11 cellular contexts compared by ENCODE assay signal in genomic region chr2:120740765-120741513, GRCh38. TPM values are rescaled to one million over a fixed set of nuclear protein-coding genes. Genes with fewer than 3 reads are reported as not detected.
DNase-seq lines count a peak whose midpoint lies in the region; ATAC-seq, FAIRE-seq and TF ChIP-seq lines count a peak whose summit lies in the region.
"Had no signal": no experiment of that assay in that cellular context is flagged by ENCODE, and none has a peak within 500 bp of the region (broad histone marks: within the 10 kb centered on the region; RNA-seq: fewer than 3 reads in every experiment).

No MANE protein-coding gene starts in this region.

- ATAC-seq in A549, result peak; percentile 44 to 54
- no peak for ATAC-seq in HG03457 (IDR thresholded peaks at IDR 0.05; ENCODE audit: unreplicated experiment)
- ATAC-seq in HG02623 (IDR thresholded peaks at IDR 0.05; ENCODE audit: unreplicated experiment), result no peak

- CTCF ChIA-PET in A549 (lab: Yijun Ruan, JAX), result interaction anchor here (0.5 to 0.7 kb wide), 2 partner anchors 12 to 1670 kb away, joined by 3 to 5 read pairs; no protein-coding TSS in a partner anchor

- H3K4me1 ChIP-seq in A549, result peaks cover 47% of the 10 kb centered on the region
- H3K4me1 ChIP-seq in endodermal cell (ENCODE audit: control insufficient read depth, insufficient read depth, low read length), result peaks cover 10% of the 10 kb centered on the region

- H3K36me3 Mint-ChIP-seq in endodermal cell (ENCODE audit: low read depth) (no peaks in the 10 kb centered on the region), nephron (ENCODE audit: low read depth) (no peaks in the 10 kb centered on the region)
- H3K36me3 Mint-ChIP-seq: CD4-positive, alpha-beta memory T cell had no signal

- FAIRE-seq in A549 (lab: Jason Lieb, UNC), result no peak

- H3K27ac ChIP-seq in A549 (peak overlapping the region; percentile 93 to 98), endodermal cell (ENCODE audit: low read depth, low read length) (peak overlapping the region; percentile 98)
- H3K27ac ChIP-seq: SJSA1 had no signal

- H3K4me2 ChIP-seq in A549, result peak overlapping the region; percentile 99

- no peaks in the 10 kb centered on the region for H3K36me3 ChIP-seq in endodermal cell (ENCODE audit: control insufficient read depth, insufficient read depth, low read length)

- H3K27me3 ChIP-seq in endodermal cell (ENCODE audit: control insufficient read depth, insufficient read depth, low read length, poor library complexity, severe bottlenecking), result no peaks in the 10 kb centered on the region
- H3K27me3 ChIP-seq: SJSA1 had no signal

- H3K4me3 Mint-ChIP-seq in endodermal cell, result peak overlapping the region; percentile 62
- peak overlapping the region; percentile 83 to 88 (median 87) for H3K4me3 Mint-ChIP-seq in nephron
- H3K4me3 Mint-ChIP-seq: CD4-positive, alpha-beta memory T cell had no signal

- WGBS in A549 (ENCODE audit: missing lambda C conversion rate), result 39% methylated on average over 19 of the region's 19 CpGs
- WGBS in endodermal cell (ENCODE audit: insufficient coverage in 1 of 2, insufficient read length in 1 of 2), 2 experiments, result 4 to 7% methylated on average over 8 to 19 of the region's 19 CpGs

- no peak for TF ChIP-seq POLR2A in A549 (IDR thresholded peaks at IDR 0.05; ENCODE audit: low read length)

- H3K27ac Mint-ChIP-seq in endodermal cell (peak overlapping the region; percentile 88), nephron (peak overlapping the region; percentile 92 to 97 (median 97))
- H3K27ac Mint-ChIP-seq: CD4-positive, alpha-beta memory T cell had no signal

- H3K4me3 ChIP-seq in A549, result peak overlapping the region; percentile 49
- peak overlapping the region; percentile 75 for H3K4me3 ChIP-seq in endodermal cell (ENCODE audit: low read length)

- no peak for TF ChIP-seq CTCF in A549 (IDR thresholded peaks at IDR 0.05)
- peak; percentile 49 for TF ChIP-seq CTCF in endodermal cell (conservative IDR thresholded peaks at IDR 0.05)
- TF ChIP-seq CTCF in nephron (IDR thresholded peaks at IDR 0.05; ENCODE audit: unreplicated experiment in 3 of 3), result no peak

- H3K4me1 Mint-ChIP-seq in endodermal cell, result peaks cover 45% of the 10 kb centered on the region
- peaks cover 69% of the 10 kb centered on the region for H3K4me1 Mint-ChIP-seq in nephron

- H3K9me3 ChIP-seq in A549 (no peaks in the 10 kb centered on the region), endodermal cell (ENCODE audit: control insufficient read depth, low read length) (no peaks in the 10 kb centered on the region)
- H3K9me3 ChIP-seq: SJSA1 had no signal

- H3K9ac ChIP-seq in endodermal cell (ENCODE audit: extremely low read depth, low read length, poor library complexity, severe bottlenecking), result peak overlapping the region; percentile 64

- TF ChIP-seq EP300 in A549 (IDR thresholded peaks at IDR 0.05), result no peak

- POLR2A ChIA-PET in A549 (lab: Yijun Ruan, JAX), result interaction anchor here (0.7 to 1.1 kb wide), 2 partner anchors 221 to 334 kb away, joined by 3 read pairs; no protein-coding TSS in a partner anchor

- DNase-seq in A549 (ENCODE audit: low read depth in 1 of 2, low spot score in 1 of 2) (peak in 1 of 2 experiments; percentile 60), HT-29 (ENCODE audit: low spot score) (peak; percentile 15), endodermal cell (peak; percentile 92), HPDE6-E6E7 (ENCODE audit: extremely low spot score) (no peak)
- no peak for DNase-seq in NK-92 treated with Interleukin-12 subunit alpha and Interleukin-12 subunit beta, amount 100 ng/mL, for 24 hours (lab: John Stamatoyannopoulos, UW)
- DNase-seq: CD4-positive, alpha-beta memory T cell; Karpas-422 had no signal

- H3K27me3 Mint-ChIP-seq in endodermal cell (ENCODE audit: insufficient read depth) (no peaks in the 10 kb centered on the region), nephron (ENCODE audit: low read depth) (peaks cover 18% of the 10 kb centered on the region)

- H3K9me3 Mint-ChIP-seq in endodermal cell (no peaks in the 10 kb centered on the region), nephron (no peaks in the 10 kb centered on the region)

- no peak for TF ChIP-seq RAD21 in A549 (conservative IDR thresholded peaks at IDR 0.05 in 1 of 2, IDR thresholded peaks at IDR 0.05 in 1 of 2)

TF ChIP-seq in A549, 52 proteins besides CTCF, POLR2A, EP300 and RAD21:
- TF ChIP-seq RNF2 (IDR thresholded peaks at IDR 0.05; ENCODE audit: borderline replicate concordance, low read depth), result no peak
- peak; percentile 60 for TF ChIP-seq MAFK (IDR thresholded peaks at IDR 0.05; ENCODE audit: partially characterized antibody)

RNA-seq across cellular contexts. Expression of gene GLI2, which starts 5.3 kb away (rescaled TPM):
- 5.6 and 7.5 TPM in 2 replicates for polyA plus RNA-seq in A549 (2011; rRNA removed)
- polyA plus RNA-seq in A549 (2012; cell fraction: cytosol; rRNA removed), result 15.5 and 20.2 TPM in 2 replicates
- 41.4 and 61.7 TPM in 2 replicates for polyA plus RNA-seq in A549 (2012; cell fraction: nucleus; rRNA removed)
- polyA plus RNA-seq in A549 (2017; fragmentation: RNase III; extraction: RNeasy Plus Mini Kit Qiagen cat#74134 plus additional on column Dnase treatment), result 10.3 to 12.5 TPM (median 10.4 TPM) in 3 replicates
- polyA minus RNA-seq in A549 (2011; rRNA and poly(A)+ RNA removed), result 5.7 and 9.4 TPM in 2 replicates
- total RNA-seq in HT-29 (2014; rRNA removed; shearing (Covaris generic)), result 0.31 and 8.7 TPM in 2 replicates
- total RNA-seq in endodermal cell, result 10 to 100 TPM; 17.0 to 24.2 TPM
- 29.8 TPM for polyA plus RNA-seq in endodermal cell (2013, experiment 1 of 2)
- polyA plus RNA-seq in endodermal cell (2013, experiment 2 of 2), result 28.3 TPM
- total RNA-seq: CD4-positive, alpha-beta memory T cell had no signal
- polyA plus RNA-seq: CD4-positive, alpha-beta memory T cell had no signal

Comparison
In these comparisons a context has a peak if more than half of its experiments do, and no peak if none do; other contexts are left out.
1. ATAC-seq: peak in A549 (2 of 2); none in HG03457 (single experiment) and HG02623 (single experiment).
2. DNase-seq: peak in HT-29 (single experiment) and endodermal cell (single experiment); none in HPDE6-E6E7 (single experiment) and NK-92 treated with Interleukin-12 subunit alpha and Interleukin-12 subunit beta, amount 100 ng/mL, for 24 hours (single experiment).